ENCODE assay signal across 1 cellular context in genomic region chr1:153646672-153647374, GRCh38.
TF ChIP-seq lines count a peak whose summit lies in the region.

No MANE protein-coding gene starts in this region.

TF ChIP-seq in GM23338, 12 proteins besides CTCF, POLR2A, EP300 and RAD21:
- TF ChIP-seq, protein P1, sequence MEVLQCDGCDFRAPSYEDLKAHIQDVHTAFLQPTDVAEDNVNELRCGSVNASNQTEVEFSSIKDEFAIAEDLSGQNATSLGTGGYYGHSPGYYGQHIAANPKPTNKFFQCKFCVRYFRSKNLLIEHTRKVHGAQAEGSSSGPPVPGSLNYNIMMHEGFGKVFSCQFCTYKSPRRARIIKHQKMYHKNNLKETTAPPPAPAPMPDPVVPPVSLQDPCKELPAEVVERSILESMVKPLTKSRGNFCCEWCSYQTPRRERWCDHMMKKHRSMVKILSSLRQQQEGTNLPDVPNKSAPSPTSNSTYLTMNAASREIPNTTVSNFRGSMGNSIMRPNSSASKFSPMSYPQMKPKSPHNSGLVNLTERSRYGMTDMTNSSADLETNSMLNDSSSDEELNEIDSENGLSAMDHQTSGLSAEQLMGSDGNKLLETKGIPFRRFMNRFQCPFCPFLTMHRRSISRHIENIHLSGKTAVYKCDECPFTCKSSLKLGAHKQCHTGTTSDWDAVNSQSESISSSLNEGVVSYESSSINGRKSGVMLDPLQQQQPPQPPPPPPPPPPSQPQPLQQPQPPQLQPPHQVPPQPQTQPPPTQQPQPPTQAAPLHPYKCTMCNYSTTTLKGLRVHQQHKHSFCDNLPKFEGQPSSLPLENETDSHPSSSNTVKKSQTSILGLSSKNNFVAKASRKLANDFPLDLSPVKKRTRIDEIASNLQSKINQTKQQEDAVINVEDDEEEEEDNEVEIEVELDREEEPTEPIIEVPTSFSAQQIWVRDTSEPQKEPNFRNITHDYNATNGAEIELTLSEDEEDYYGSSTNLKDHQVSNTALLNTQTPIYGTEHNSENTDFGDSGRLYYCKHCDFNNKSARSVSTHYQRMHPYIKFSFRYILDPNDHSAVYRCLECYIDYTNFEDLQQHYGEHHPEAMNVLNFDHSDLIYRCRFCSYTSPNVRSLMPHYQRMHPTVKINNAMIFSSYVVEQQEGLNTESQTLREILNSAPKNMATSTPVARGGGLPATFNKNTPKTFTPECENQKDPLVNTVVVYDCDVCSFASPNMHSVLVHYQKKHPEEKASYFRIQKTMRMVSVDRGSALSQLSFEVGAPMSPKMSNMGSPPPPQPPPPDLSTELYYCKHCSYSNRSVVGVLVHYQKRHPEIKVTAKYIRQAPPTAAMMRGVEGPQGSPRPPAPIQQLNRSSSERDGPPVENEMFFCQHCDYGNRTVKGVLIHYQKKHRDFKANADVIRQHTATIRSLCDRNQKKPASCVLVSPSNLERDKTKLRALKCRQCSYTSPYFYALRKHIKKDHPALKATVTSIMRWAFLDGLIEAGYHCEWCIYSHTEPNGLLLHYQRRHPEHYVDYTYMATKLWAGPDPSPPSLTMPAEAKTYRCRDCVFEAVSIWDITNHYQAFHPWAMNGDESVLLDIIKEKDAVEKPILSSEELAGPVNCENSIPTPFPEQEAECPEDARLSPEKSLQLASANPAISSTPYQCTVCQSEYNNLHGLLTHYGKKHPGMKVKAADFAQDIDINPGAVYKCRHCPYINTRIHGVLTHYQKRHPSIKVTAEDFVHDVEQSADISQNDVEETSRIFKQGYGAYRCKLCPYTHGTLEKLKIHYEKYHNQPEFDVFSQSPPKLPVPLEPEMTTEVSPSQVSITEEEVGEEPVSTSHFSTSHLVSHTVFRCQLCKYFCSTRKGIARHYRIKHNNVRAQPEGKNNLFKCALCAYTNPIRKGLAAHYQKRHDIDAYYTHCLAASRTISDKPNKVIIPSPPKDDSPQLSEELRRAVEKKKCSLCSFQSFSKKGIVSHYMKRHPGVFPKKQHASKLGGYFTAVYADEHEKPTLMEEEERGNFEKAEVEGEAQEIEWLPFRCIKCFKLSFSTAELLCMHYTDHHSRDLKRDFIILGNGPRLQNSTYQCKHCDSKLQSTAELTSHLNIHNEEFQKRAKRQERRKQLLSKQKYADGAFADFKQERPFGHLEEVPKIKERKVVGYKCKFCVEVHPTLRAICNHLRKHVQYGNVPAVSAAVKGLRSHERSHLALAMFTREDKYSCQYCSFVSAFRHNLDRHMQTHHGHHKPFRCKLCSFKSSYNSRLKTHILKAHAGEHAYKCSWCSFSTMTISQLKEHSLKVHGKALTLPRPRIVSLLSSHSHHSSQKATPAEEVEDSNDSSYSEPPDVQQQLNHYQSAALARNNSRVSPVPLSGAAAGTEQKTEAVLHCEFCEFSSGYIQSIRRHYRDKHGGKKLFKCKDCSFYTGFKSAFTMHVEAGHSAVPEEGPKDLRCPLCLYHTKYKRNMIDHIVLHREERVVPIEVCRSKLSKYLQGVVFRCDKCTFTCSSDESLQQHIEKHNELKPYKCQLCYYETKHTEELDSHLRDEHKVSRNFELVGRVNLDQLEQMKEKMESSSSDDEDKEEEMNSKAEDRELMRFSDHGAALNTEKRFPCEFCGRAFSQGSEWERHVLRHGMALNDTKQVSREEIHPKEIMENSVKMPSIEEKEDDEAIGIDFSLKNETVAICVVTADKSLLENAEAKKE (CRISPR knock-in tag; IDR thresholded peaks at IDR 0.05): no peak
- TF ChIP-seq CREB1 (CRISPR knock-in tag; IDR thresholded peaks at IDR 0.05; ENCODE audit: low read depth) (no peak), ZNF114 (CRISPR knock-in tag; IDR thresholded peaks at IDR 0.05) (no peak), NANOG (IDR thresholded peaks at IDR 0.05; ENCODE audit: borderline replicate concordance) (no peak), STAT1 (IDR thresholded peaks at IDR 0.05; ENCODE audit: unreplicated experiment) (no peak), ZNF331 (CRISPR knock-in tag; IDR thresholded peaks at IDR 0.05; ENCODE audit: low read depth) (no peak), JUNB (IDR thresholded peaks at IDR 0.05; ENCODE audit: unreplicated experiment) (no peak), EZH2phosphoT487 (IDR thresholded peaks at IDR 0.05; ENCODE audit: unreplicated experiment) (no peak), POLR2AphosphoS5 (IDR thresholded peaks at IDR 0.05; ENCODE audit: low read depth) (no peak), EZH2 (IDR thresholded peaks at IDR 0.05; ENCODE audit: low read depth, unreplicated experiment) (no peak)
- TF ChIP-seq, protein P2, sequence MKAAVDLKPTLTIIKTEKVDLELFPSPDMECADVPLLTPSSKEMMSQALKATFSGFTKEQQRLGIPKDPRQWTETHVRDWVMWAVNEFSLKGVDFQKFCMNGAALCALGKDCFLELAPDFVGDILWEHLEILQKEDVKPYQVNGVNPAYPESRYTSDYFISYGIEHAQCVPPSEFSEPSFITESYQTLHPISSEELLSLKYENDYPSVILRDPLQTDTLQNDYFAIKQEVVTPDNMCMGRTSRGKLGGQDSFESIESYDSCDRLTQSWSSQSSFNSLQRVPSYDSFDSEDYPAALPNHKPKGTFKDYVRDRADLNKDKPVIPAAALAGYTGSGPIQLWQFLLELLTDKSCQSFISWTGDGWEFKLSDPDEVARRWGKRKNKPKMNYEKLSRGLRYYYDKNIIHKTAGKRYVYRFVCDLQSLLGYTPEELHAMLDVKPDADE (IDR thresholded peaks at IDR 0.05): no peak
- TF ChIP-seq, protein P3, sequence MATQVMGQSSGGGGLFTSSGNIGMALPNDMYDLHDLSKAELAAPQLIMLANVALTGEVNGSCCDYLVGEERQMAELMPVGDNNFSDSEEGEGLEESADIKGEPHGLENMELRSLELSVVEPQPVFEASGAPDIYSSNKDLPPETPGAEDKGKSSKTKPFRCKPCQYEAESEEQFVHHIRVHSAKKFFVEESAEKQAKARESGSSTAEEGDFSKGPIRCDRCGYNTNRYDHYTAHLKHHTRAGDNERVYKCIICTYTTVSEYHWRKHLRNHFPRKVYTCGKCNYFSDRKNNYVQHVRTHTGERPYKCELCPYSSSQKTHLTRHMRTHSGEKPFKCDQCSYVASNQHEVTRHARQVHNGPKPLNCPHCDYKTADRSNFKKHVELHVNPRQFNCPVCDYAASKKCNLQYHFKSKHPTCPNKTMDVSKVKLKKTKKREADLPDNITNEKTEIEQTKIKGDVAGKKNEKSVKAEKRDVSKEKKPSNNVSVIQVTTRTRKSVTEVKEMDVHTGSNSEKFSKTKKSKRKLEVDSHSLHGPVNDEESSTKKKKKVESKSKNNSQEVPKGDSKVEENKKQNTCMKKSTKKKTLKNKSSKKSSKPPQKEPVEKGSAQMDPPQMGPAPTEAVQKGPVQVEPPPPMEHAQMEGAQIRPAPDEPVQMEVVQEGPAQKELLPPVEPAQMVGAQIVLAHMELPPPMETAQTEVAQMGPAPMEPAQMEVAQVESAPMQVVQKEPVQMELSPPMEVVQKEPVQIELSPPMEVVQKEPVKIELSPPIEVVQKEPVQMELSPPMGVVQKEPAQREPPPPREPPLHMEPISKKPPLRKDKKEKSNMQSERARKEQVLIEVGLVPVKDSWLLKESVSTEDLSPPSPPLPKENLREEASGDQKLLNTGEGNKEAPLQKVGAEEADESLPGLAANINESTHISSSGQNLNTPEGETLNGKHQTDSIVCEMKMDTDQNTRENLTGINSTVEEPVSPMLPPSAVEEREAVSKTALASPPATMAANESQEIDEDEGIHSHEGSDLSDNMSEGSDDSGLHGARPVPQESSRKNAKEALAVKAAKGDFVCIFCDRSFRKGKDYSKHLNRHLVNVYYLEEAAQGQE (IDR thresholded peaks at IDR 0.05; ENCODE audit: unreplicated experiment): no peak
TF ChIP-seq in GM23338: peak in this region for 0.
